ENCODE assay signal across 1 cellular context in genomic region chr9:114677418-114677817, GRCh38.
TF ChIP-seq lines count a peak whose summit lies in the region.

No MANE protein-coding gene starts in this region.

TF ChIP-seq in HEK293, 187 proteins besides CTCF, POLR2A, EP300 and RAD21 (continued from another document):
- TF ChIP-seq, protein P1, sequence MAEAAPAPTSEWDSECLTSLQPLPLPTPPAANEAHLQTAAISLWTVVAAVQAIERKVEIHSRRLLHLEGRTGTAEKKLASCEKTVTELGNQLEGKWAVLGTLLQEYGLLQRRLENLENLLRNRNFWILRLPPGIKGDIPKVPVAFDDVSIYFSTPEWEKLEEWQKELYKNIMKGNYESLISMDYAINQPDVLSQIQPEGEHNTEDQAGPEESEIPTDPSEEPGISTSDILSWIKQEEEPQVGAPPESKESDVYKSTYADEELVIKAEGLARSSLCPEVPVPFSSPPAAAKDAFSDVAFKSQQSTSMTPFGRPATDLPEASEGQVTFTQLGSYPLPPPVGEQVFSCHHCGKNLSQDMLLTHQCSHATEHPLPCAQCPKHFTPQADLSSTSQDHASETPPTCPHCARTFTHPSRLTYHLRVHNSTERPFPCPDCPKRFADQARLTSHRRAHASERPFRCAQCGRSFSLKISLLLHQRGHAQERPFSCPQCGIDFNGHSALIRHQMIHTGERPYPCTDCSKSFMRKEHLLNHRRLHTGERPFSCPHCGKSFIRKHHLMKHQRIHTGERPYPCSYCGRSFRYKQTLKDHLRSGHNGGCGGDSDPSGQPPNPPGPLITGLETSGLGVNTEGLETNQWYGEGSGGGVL (tag by site-specific recombination; IDR thresholded peaks at IDR 0.05): no peak; the same call in 1 of the 2 replicates
- TF ChIP-seq ZNF558 (tag by site-specific recombination; IDR thresholded peaks at IDR 0.05) (0 out of 2 replicates have a peak, but pooled peaks have one; percentile 36), ZEB2 (tag by site-specific recombination; IDR thresholded peaks at IDR 0.05) (peak; percentile 37; the same call in 1 of the 2 replicates), ZNF324 (tag by site-specific recombination; IDR thresholded peaks at IDR 0.05) (no peak), EGR2 (tag by site-specific recombination; IDR thresholded peaks at IDR 0.05; ENCODE audit: low read depth) (no peak), GLIS1 (tag by site-specific recombination; IDR thresholded peaks at IDR 0.05) (peak; percentile 87), ZNF10 (tag by site-specific recombination; IDR thresholded peaks at IDR 0.05) (no peak), ZNF184 (tag by site-specific recombination; IDR thresholded peaks at IDR 0.05) (peak; percentile 92), MZF1 (tag by site-specific recombination; IDR thresholded peaks at IDR 0.05; ENCODE audit: borderline replicate concordance) (no peak), ZNF629 (tag by site-specific recombination; IDR thresholded peaks at IDR 0.05) (peak; percentile 74), ZNF654 (tag by site-specific recombination; IDR thresholded peaks at IDR 0.05; ENCODE audit: low read depth) (no peak; the same call in 1 of the 2 replicates), TRIM28 (IDR thresholded peaks at IDR 0.05; ENCODE audit: borderline replicate concordance, low read length) (peak; percentile 60; the same call in 1 of the 2 replicates), BCL6B (tag by site-specific recombination; IDR thresholded peaks at IDR 0.05) (no peak), SETDB1 (IDR thresholded peaks at IDR 0.05; ENCODE audit: insufficient read length, low read length) (no peak), HOXC10 (CRISPR knock-in tag; IDR thresholded peaks at IDR 0.05) (no peak), ZNF223 (tag by site-specific recombination; IDR thresholded peaks at IDR 0.05) (no peak)
